Comparison of ENCODE assay signal across 1 cellular context in genomic region chr5:6727231-6727630, GRCh38.
TF ChIP-seq lines count a peak whose summit lies in the region.

No MANE protein-coding gene starts in this region.

TF ChIP-seq in H1, 55 proteins besides CTCF, POLR2A, EP300 and RAD21:
- no peak for TF ChIP-seq TBP (IDR thresholded peaks at IDR 0.05; ENCODE audit: low read depth, low read length)
- TF ChIP-seq KDM5A (IDR thresholded peaks at IDR 0.05; ENCODE audit: low read length): no peak
- TF ChIP-seq TAF7 (optimal IDR thresholded peaks at IDR 0.05; ENCODE audit: borderline replicate concordance, low read depth, low read length): no peak
- no peak for TF ChIP-seq BACH1 (IDR thresholded peaks at IDR 0.05; ENCODE audit: low read length)
- TF ChIP-seq CTBP2 (IDR thresholded peaks at IDR 0.05; ENCODE audit: borderline replicate concordance, insufficient read depth, insufficient read length, low read length): no peak
- no peak for TF ChIP-seq RFX5 (IDR thresholded peaks at IDR 0.05; ENCODE audit: borderline replicate concordance, low read depth, low read length)
- TF ChIP-seq GABPA (IDR thresholded peaks at IDR 0.05; ENCODE audit: borderline replicate concordance, insufficient read depth, low read length): no peak
- TF ChIP-seq RXRA (IDR thresholded peaks at IDR 0.05; ENCODE audit: insufficient read depth, low read depth, low read length): no peak
- TF ChIP-seq POU5F1 (IDR thresholded peaks at IDR 0.05; ENCODE audit: low read depth, low read length): no peak
- TF ChIP-seq, protein P1, sequence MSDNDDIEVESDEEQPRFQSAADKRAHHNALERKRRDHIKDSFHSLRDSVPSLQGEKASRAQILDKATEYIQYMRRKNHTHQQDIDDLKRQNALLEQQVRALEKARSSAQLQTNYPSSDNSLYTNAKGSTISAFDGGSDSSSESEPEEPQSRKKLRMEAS (IDR thresholded peaks at IDR 0.05): no peak
- TF ChIP-seq SIRT6 (IDR thresholded peaks at IDR 0.05; ENCODE audit: low read length): no peak
- no peak for TF ChIP-seq NANOG (IDR thresholded peaks at IDR 0.05; ENCODE audit: insufficient read depth, low read depth, low read length, poor library complexity, severe bottlenecking)
- no peak for TF ChIP-seq TCF12 (IDR thresholded peaks at IDR 0.05; ENCODE audit: low read depth, low read length)
- TF ChIP-seq TAF1 (IDR thresholded peaks at IDR 0.05; ENCODE audit: low read depth, low read length): no peak
- no peak for TF ChIP-seq JUND (IDR thresholded peaks at IDR 0.05; ENCODE audit: low read length)
